25 cellular contexts compared by ENCODE assay signal in the genomic region with DNA sequence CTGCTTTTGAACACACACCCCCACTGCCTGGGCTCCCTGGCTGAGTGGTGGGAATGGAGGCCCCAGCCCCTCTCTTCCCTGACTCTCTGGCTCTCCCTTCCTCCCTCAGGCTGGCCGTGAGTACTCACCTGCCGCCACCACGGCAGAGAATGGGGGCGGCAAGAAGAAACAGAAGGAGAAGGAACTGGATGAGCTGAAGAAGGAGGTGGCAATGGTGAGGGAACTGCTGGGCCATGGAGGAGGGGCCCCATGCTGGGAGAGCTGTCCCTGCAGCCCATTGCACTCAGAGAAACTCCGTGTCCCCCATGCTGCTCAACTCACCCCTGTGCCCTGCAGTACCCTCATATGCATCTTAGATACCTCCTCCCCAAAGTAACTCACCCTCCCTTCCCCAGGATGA. TPM values are rescaled to one million over a fixed set of nuclear protein-coding genes. Genes with fewer than 3 reads are reported as not detected.
DNase-seq lines count a peak whose midpoint lies in the region; ATAC-seq and TF ChIP-seq lines count a peak whose summit lies in the region.
"Had no signal": no experiment of that assay in that cellular context is flagged by ENCODE, and none has a peak within 500 bp of the region (broad histone marks: within the 10 kb centered on the region; RNA-seq: fewer than 3 reads in every experiment).

No MANE protein-coding gene starts in this region.

- H3K27ac Mint-ChIP-seq in GM23338 = 0 out of 2 replicates have a peak overlapping the region, but pooled peaks have one; percentile 25
- H3K27ac Mint-ChIP-seq: CD4-positive, alpha-beta T cell had no signal

- H3K79me2 ChIP-seq in GM23338 (replicated peaks; ENCODE audit: insufficient read depth) = peaks cover 4% of the 10 kb centered on the region; the same call in 1 of the 2 replicates

- H2BK5ac ChIP-seq in neuronal stem cell (ENCODE audit: low read length) = no peak overlapping the region

- H3K9me3 ChIP-seq in neuronal stem cell (replicated peaks in 1 of 2; ENCODE audit: control insufficient read depth in 2 of 2, insufficient read depth in 1 of 2, low read depth in 1 of 2, low read length in 2 of 2) = no peaks in the 10 kb centered on the region
- H3K9me3 ChIP-seq: BLaER1 treated with 17β-estradiol and CSF1 and Interleukin-3, amounts not matched to agents 10 nM and 100 nM; MG63 had no signal

- no peak for ATAC-seq in GM23338
- ATAC-seq in HG03045 (IDR thresholded peaks at IDR 0.05; ENCODE audit: unreplicated experiment) = no peak

- peaks cover 7% of the 10 kb centered on the region for H3K79me1 ChIP-seq in neuronal stem cell (ENCODE audit: low read depth, low read length)

- H3K9ac ChIP-seq in neuronal stem cell (ENCODE audit: low read depth, low read length, poor library complexity) = no peak overlapping the region
- H3K9ac ChIP-seq: BLaER1 treated with 17β-estradiol and CSF1 and Interleukin-3, amounts not matched to agents 10 nM and 100 nM; GM23248 had no signal

- no peaks in the 10 kb centered on the region for H4K20me1 ChIP-seq in GM23338 (replicated peaks; ENCODE audit: insufficient read depth)
- H4K20me1 ChIP-seq: BLaER1 treated with 17β-estradiol and CSF1 and Interleukin-3, amounts not matched to agents 10 nM and 100 nM had no signal

- H2AFZ ChIP-seq in GM23338 = no peak overlapping the region
- no peak overlapping the region for H2AFZ ChIP-seq in neuronal stem cell (ENCODE audit: low read length)
- H2AFZ ChIP-seq: GM23248 had no signal

- no peaks in the 10 kb centered on the region for H3F3A ChIP-seq in GM23338 (replicated peaks; ENCODE audit: low read depth)

- H3K36me3 Mint-ChIP-seq in GM23338 (ENCODE audit: low read depth) = peaks cover 56% of the 10 kb centered on the region

- no peak overlapping the region for H2BK15ac ChIP-seq in neuronal stem cell (ENCODE audit: low read length)

- no CpG with 5 or more reads among the region's 5 CpGs for WGBS in neuronal stem cell (ENCODE audit: extremely low coverage in 2 of 2, insufficient read length in 2 of 2, insufficient replicate concordance in 1 of 2), 2 donors

- no peaks in the 10 kb centered on the region for H3K9me3 Mint-ChIP-seq in GM23338
- H3K9me3 Mint-ChIP-seq: CD4-positive, alpha-beta T cell; H9 had no signal

- H3K14ac ChIP-seq in neuronal stem cell (ENCODE audit: low read length) = no peak overlapping the region

- H3K9me2 ChIP-seq in GM23338 (ENCODE audit: insufficient read depth) = no peaks in the 10 kb centered on the region

- H2BK120ac ChIP-seq in neuronal stem cell (ENCODE audit: low read depth, low read length) = no peak overlapping the region

- H3K4me1 ChIP-seq in GM23338 (ENCODE audit: insufficient read depth) (peaks cover 27% of the 10 kb centered on the region), neuronal stem cell (ENCODE audit: control insufficient read depth in 2 of 2, insufficient read depth in 1 of 2, low read depth in 1 of 2, low read length in 2 of 2) (peaks cover 23 to 31% of the 10 kb centered on the region in 2 donors)

- H3K4me3 ChIP-seq in GM23338 (no peak overlapping the region), neuronal stem cell (ENCODE audit: low read length in 2 of 2) (no peak overlapping the region)
- H3K4me3 ChIP-seq: BLaER1 treated with 17β-estradiol and CSF1 and Interleukin-3, amounts not matched to agents 10 nM and 100 nM; GM23248; MG63 had no signal

- H2BK12ac ChIP-seq in neuronal stem cell (ENCODE audit: low read length) = no peak overlapping the region

- DNase-seq in GM23338 (ENCODE audit: low spot score) = no peak
- DNase-seq in caudate nucleus (lab: John Stamatoyannopoulos, UW) = no peak
- no peak for DNase-seq in neuronal stem cell (ENCODE audit: low spot score)
- no peak for DNase-seq in cerebellar cortex (ENCODE audit: low spot score)
- no peak for DNase-seq in retina
- DNase-seq: AML-193; CD4-positive, alpha-beta T cell; COR-L47; DMS53; GM23248; H9; KBM-7; MG63; NCI-H1105 treated with DMSO at 0.1 percent for 48 hours; NCI-H146; NCI-H1930; NCI-H2107; NCI-H524; NCI-H748 treated with DMSO at 0.1 percent for 48 hours had no signal

- no peaks in the 10 kb centered on the region for H3K27me3 ChIP-seq in GM23338 (ENCODE audit: insufficient read depth)
- H3K27me3 ChIP-seq in neuronal stem cell (ENCODE audit: control insufficient read depth in 3 of 3, insufficient read depth in 3 of 3, low read depth in 1 of 3, low read length in 3 of 3) = no peaks in the 10 kb centered on the region
- H3K27me3 ChIP-seq: BLaER1 treated with 17β-estradiol and CSF1 and Interleukin-3, amounts not matched to agents 10 nM and 100 nM; MG63 had no signal

- H4K91ac ChIP-seq in neuronal stem cell (ENCODE audit: low read depth, low read length, poor library complexity) = no peak overlapping the region

- peaks cover 3% of the 10 kb centered on the region for H3K27me3 Mint-ChIP-seq in GM23338 (ENCODE audit: insufficient read depth, low read depth, poor library complexity)

- peak overlapping the region; percentile 44 for H2AK5ac ChIP-seq in neuronal stem cell (ENCODE audit: low read depth, low read length)

- peaks cover 49% of the 10 kb centered on the region for H3K4me1 Mint-ChIP-seq in GM23338

- H3K4ac ChIP-seq in neuronal stem cell (ENCODE audit: low read length) = no peak overlapping the region

- H3K4me2 ChIP-seq in GM23338 (no peak overlapping the region), neuronal stem cell (ENCODE audit: insufficient read depth, low read length, poor library complexity, severe bottlenecking) (no peak overlapping the region)
- H3K4me2 ChIP-seq: BLaER1 treated with 17β-estradiol and CSF1 and Interleukin-3, amounts not matched to agents 10 nM and 100 nM had no signal

- no peak overlapping the region for H3K18ac ChIP-seq in neuronal stem cell (ENCODE audit: low read length)

- H4K8ac ChIP-seq in neuronal stem cell (ENCODE audit: low read depth, low read length) = no peak overlapping the region

- no peak for TF ChIP-seq CTCF in GM23338 (conservative IDR thresholded peaks at IDR 0.05; ENCODE audit: low read depth in 2 of 2)

- no peak overlapping the region for H3K4me3 Mint-ChIP-seq in GM23338
- H3K4me3 Mint-ChIP-seq: CD4-positive, alpha-beta T cell; H9 had no signal

- peak overlapping the region; percentile 76 for H3K23ac ChIP-seq in neuronal stem cell (ENCODE audit: low read depth, low read length, poor library complexity)

- H3K36me3 ChIP-seq in GM23338 (ENCODE audit: insufficient read depth) (no peaks in the 10 kb centered on the region), neuronal stem cell (replicated peaks in 1 of 2; ENCODE audit: control insufficient read depth in 2 of 2, insufficient read depth in 2 of 2, low read length in 2 of 2) (peaks cover 0 to 32% of the 10 kb centered on the region in 2 donors)
- H3K36me3 ChIP-seq: BLaER1 treated with 17β-estradiol and CSF1 and Interleukin-3, amounts not matched to agents 10 nM and 100 nM; MG63 had no signal

- H3K27ac ChIP-seq in GM23338 (ENCODE audit: low read depth) (no peak overlapping the region), caudate nucleus (ENCODE audit: low read depth, low read length) (peak overlapping the region; percentile 32), neuronal stem cell (replicated peaks; ENCODE audit: low read length) (no peak overlapping the region), temporal lobe (ENCODE audit: low read depth, low read length) (peak overlapping the region; percentile 72)
- H3K27ac ChIP-seq: BLaER1 treated with 17β-estradiol and CSF1 and Interleukin-3, amounts not matched to agents 10 nM and 100 nM; GM23248 had no signal

TF ChIP-seq in GM23338, 12 proteins besides CTCF, POLR2A, EP300 and RAD21 (continues in another document):
- TF ChIP-seq EZH2 (IDR thresholded peaks at IDR 0.05; ENCODE audit: low read depth, unreplicated experiment) (no peak), CREB1 (CRISPR knock-in tag; IDR thresholded peaks at IDR 0.05; ENCODE audit: low read depth) (no peak), POLR2AphosphoS5 (IDR thresholded peaks at IDR 0.05; ENCODE audit: low read depth) (no peak), NANOG (IDR thresholded peaks at IDR 0.05; ENCODE audit: borderline replicate concordance) (no peak), EZH2phosphoT487 (IDR thresholded peaks at IDR 0.05; ENCODE audit: unreplicated experiment) (no peak), JUNB (IDR thresholded peaks at IDR 0.05; ENCODE audit: unreplicated experiment) (no peak)
- TF ChIP-seq, protein P1, sequence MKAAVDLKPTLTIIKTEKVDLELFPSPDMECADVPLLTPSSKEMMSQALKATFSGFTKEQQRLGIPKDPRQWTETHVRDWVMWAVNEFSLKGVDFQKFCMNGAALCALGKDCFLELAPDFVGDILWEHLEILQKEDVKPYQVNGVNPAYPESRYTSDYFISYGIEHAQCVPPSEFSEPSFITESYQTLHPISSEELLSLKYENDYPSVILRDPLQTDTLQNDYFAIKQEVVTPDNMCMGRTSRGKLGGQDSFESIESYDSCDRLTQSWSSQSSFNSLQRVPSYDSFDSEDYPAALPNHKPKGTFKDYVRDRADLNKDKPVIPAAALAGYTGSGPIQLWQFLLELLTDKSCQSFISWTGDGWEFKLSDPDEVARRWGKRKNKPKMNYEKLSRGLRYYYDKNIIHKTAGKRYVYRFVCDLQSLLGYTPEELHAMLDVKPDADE (IDR thresholded peaks at IDR 0.05) = no peak

RNA-seq across cellular contexts. Expression of gene ATP1A2, which starts 5.2 kb away (rescaled TPM):
- 17.7 and 18.3 TPM in 2 replicates for total RNA-seq in GM23338 (2014; rRNA removed; shearing (Covaris generic))
- 4.9 and 5.2 TPM in 2 replicates for polyA plus RNA-seq in GM23338 (2016; fragmentation: Nextera tagmentation; extraction: Ambion mirVana)
- polyA plus RNA-seq in neuronal stem cell (2013, experiment 1 of 2) = 56.5 TPM
- 57.9 TPM for polyA plus RNA-seq in neuronal stem cell (2013, experiment 2 of 2)
- total RNA-seq in temporal lobe = 93.2 TPM
- total RNA-seq: CD4-positive, alpha-beta T cell; Daoy; G401 had no signal

RNA-seq across cellular contexts. Expression of gene IGSF8, which starts 22.4 kb away (rescaled TPM):
- total RNA-seq in GM23338 (2014; rRNA removed; shearing (Covaris generic)) = 111 and 120 TPM in 2 replicates
- polyA plus RNA-seq in GM23338 (2016; fragmentation: Nextera tagmentation; extraction: Ambion mirVana) = 38.4 and 41.5 TPM in 2 replicates
- 12.3 TPM for polyA plus RNA-seq in neuronal stem cell (2013, experiment 1 of 2)
- 12.6 TPM for polyA plus RNA-seq in neuronal stem cell (2013, experiment 2 of 2)
- 43.5 TPM for total RNA-seq in temporal lobe

RNA-seq across cellular contexts. Expression of gene ATP1A4, which starts 30.6 kb away (rescaled TPM):
- 0.23 and 0.63 TPM in 2 replicates for total RNA-seq in GM23338 (2014; rRNA removed; shearing (Covaris generic))
- polyA plus RNA-seq in GM23338 (2016; fragmentation: Nextera tagmentation; extraction: Ambion mirVana) = 0.27 and 0.43 TPM in 2 replicates
- 0.77 TPM for polyA plus RNA-seq in neuronal stem cell (2013, experiment 1 of 2)
- polyA plus RNA-seq in neuronal stem cell (2013, experiment 2 of 2) = 0.72 TPM
- total RNA-seq in temporal lobe = under 0.01 TPM
- total RNA-seq: Daoy, G401, GM23248, LHCN-M2 had no signal
- polyA plus RNA-seq: GM23248 had no signal

RNA-seq across cellular contexts. Expression of gene KCNJ9, which starts 39.5 kb away (rescaled TPM):
- 0.08 and 0.24 TPM in 2 replicates for total RNA-seq in GM23338 (2014; rRNA removed; shearing (Covaris generic))
- polyA plus RNA-seq in GM23338 (2016; fragmentation: Nextera tagmentation; extraction: Ambion mirVana) = 0.26 and 0.34 TPM in 2 replicates
- polyA plus RNA-seq in neuronal stem cell (2013, experiment 1 of 2) = 0.01 TPM
- 0.01 TPM for polyA plus RNA-seq in neuronal stem cell (2013, experiment 2 of 2)
- total RNA-seq in temporal lobe = 10.6 TPM
- total RNA-seq: CD4-positive, alpha-beta T cell; Daoy; G401; GM23248; LHCN-M2 had no signal
- polyA plus RNA-seq: GM23248 had no signal

RNA-seq across cellular contexts. Expression of gene KCNJ10, which starts 50.8 kb away (rescaled TPM):
- total RNA-seq in GM23338 (2014; rRNA removed; shearing (Covaris generic)) = 1.6 and 2.8 TPM in 2 replicates
- 1.2 and 1.4 TPM in 2 replicates for polyA plus RNA-seq in GM23338 (2016; fragmentation: Nextera tagmentation; extraction: Ambion mirVana)
- 0.08 TPM for polyA plus RNA-seq in neuronal stem cell (2013, experiment 1 of 2)
- polyA plus RNA-seq in neuronal stem cell (2013, experiment 2 of 2) = 0.22 TPM
- total RNA-seq in temporal lobe = 5.9 TPM
- total RNA-seq: CD4-positive, alpha-beta T cell; G401; GM23248; LHCN-M2 had no signal
- polyA plus RNA-seq: GM23248 had no signal

Comparison
In these comparisons a context has a peak if more than half of its experiments do, and no peak if none do; other contexts are left out.
1. H3K27ac ChIP-seq: peak in caudate nucleus (single experiment) and temporal lobe (single experiment); none in GM23338 (single experiment) and neuronal stem cell (single experiment).